Comparison of ENCODE assay signal across 9 cellular contexts in genomic region chr6:85865665-85866372, GRCh38.
DNase-seq lines count a peak whose midpoint lies in the region; ATAC-seq and TF ChIP-seq lines count a peak whose summit lies in the region.
"Had no signal": no experiment of that assay in that cellular context is flagged by ENCODE, and none has a peak within 500 bp of the region (broad histone marks: within the 10 kb centered on the region; RNA-seq: fewer than 3 reads in every experiment).

No MANE protein-coding gene starts in this region.

- H3K9me3 ChIP-seq in SJCRH30 (replicated peaks) (no peaks in the 10 kb centered on the region), spleen (no peaks in the 10 kb centered on the region)

- peak overlapping the region; percentile 54 for H3K4me3 ChIP-seq in SJCRH30
- H3K4me3 ChIP-seq in spleen, result peak overlapping the region in 6 of 8 donors; percentile 12 to 60 (median 21)

- DNase-seq in NCI-H2107 (lab: John Stamatoyannopoulos, UW) (peak; percentile 2), NCI-H2107 treated with DMSO at 0.1 percent for 48 hours (lab: John Stamatoyannopoulos, UW; ENCODE audit: unreplicated experiment) (no peak), SJCRH30 (peak; percentile 31 to 60), germinal center (ENCODE audit: low spot score) (peak; percentile 3), spleen (no peak)
- no peak for DNase-seq in activated naive CD4-positive, alpha-beta T cell treated with anti-CD3 and anti-CD28 coated beads, Interleukin-2, amount 50 U/mL, for 16 hours
- DNase-seq: activated T-cell treated with anti-CD3 and anti-CD28 coated beads, Interleukin-2, amount 50 U/mL, for 4 hours had no signal

- no peak for TF ChIP-seq POLR2A in spleen (IDR thresholded peaks at IDR 0.05)

- H3K4me1 ChIP-seq in SJCRH30, result no peaks in the 10 kb centered on the region
- H3K4me1 ChIP-seq in spleen, result peaks cover 0 to 28% (median 13%) of the 10 kb centered on the region in 6 donors

- peak; percentile 65 for ATAC-seq in HG02938 (IDR thresholded peaks at IDR 0.05; ENCODE audit: unreplicated experiment)
- no peak for ATAC-seq in HG02973 (IDR thresholded peaks at IDR 0.05; ENCODE audit: unreplicated experiment)

- H3K27ac ChIP-seq in SJCRH30, result no peak overlapping the region
- peak overlapping the region in 1 of 8 donors; percentile 6 for H3K27ac ChIP-seq in spleen

- no peak for TF ChIP-seq CTCF in spleen (IDR thresholded peaks at IDR 0.05 in 8 of 11, conservative IDR thresholded peaks at IDR 0.05 in 3 of 11)

- H3K36me3 ChIP-seq in SJCRH30 (no peaks in the 10 kb centered on the region), spleen (no peaks in the 10 kb centered on the region)

- intact Hi-C loops in spleen (cut with DNase I; ENCODE audit: low total_unique reads), result no loop called here

- WGBS in spleen, 5 donors, result 21 to 37% (median 33%) methylated on average over 7 of the region's 7 CpGs

- no peaks in the 10 kb centered on the region for H3K27me3 ChIP-seq in SJCRH30
- H3K27me3 ChIP-seq in spleen (replicated peaks in 1 of 7), result no peaks in the 10 kb centered on the region

Comparison
In these comparisons a context has a peak if more than half of its experiments do, and no peak if none do; other contexts are left out.
1. DNase-seq: peak in NCI-H2107 (single experiment), SJCRH30 (2 of 2) and germinal center (single experiment); none in NCI-H2107 treated with DMSO at 0.1 percent for 48 hours (single experiment), spleen (single experiment) and activated naive CD4-positive, alpha-beta T cell treated with anti-CD3 and anti-CD28 coated beads, Interleukin-2, amount 50 U/mL, for 16 hours (single experiment).